ENCODE assay signal across 20 cellular contexts in the genomic region with DNA sequence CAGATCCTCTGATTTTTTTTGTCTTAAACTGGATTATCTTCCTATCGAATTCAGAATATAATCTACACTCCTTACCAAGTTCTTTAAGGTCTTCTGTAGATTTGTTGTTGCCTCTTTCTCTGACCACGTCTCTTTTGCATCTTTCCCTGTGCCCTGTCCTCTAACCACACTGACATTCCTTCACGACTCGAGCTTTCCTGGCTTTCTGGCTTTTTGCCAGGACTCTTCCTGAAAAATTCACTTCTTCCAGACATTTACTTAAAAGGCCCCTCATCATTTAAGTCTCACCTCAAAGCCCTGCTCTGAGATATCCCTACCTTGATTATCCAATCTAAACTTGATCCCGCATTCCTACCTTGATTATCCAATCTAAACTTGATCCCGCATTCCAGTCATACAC.
"Had no signal": no experiment of that assay in that cellular context is flagged by ENCODE, and none has a peak within 500 bp of the region (broad histone marks: within the 10 kb centered on the region; RNA-seq: fewer than 3 reads in every experiment).

No MANE protein-coding gene starts in this region.

- H3K4me3 ChIP-seq: heart left ventricle, lung, ovary, thoracic aorta had no signal

- H3K9me3 Mint-ChIP-seq: activated B cell treated with CpG ODN at 0.5 μM for 24 hours had no signal

- H3K4me1 Mint-ChIP-seq: activated B cell treated with CpG ODN at 0.5 μM for 24 hours; activated CD4-positive, alpha-beta T cell treated with anti-CD3 and anti-CD28 coated beads, Interleukin-2, amount 10 ng/mL, durations not matched to agents 7 days and 5 days had no signal

- H3K27ac Mint-ChIP-seq: activated B cell treated with CpG ODN at 0.5 μM for 24 hours; activated CD4-positive, alpha-beta T cell treated with anti-CD3 and anti-CD28 coated beads, Interleukin-2, amount 10 ng/mL, durations not matched to agents 7 days and 5 days; activated naive CD8-positive, alpha-beta T cell; activated T-cell treated with anti-CD3 and anti-CD28 coated beads, Interleukin-2, amount 50 U/mL, for 72 hours; naive thymus-derived CD4-positive, alpha-beta T cell had no signal

- FAIRE-seq: frontal cortex had no signal

- H3K27me3 ChIP-seq: brain microvascular endothelial cell, heart left ventricle, ovary had no signal

- H3K27me3 Mint-ChIP-seq: activated CD4-positive, alpha-beta T cell treated with anti-CD3 and anti-CD28 coated beads, Interleukin-2, amount 10 ng/mL, durations not matched to agents 7 days and 5 days; activated naive CD8-positive, alpha-beta T cell had no signal

- ATAC-seq: activated T-cell treated with anti-CD3 and anti-CD28 coated beads, Interleukin-2, amount 50 U/mL, for 72 hours; heart left ventricle; left colon; naive thymus-derived CD4-positive, alpha-beta T cell; sciatic nerve had no signal

- H3K4me3 Mint-ChIP-seq: activated B cell treated with CpG ODN at 0.5 μM for 24 hours; activated CD4-positive, alpha-beta T cell treated with anti-CD3 and anti-CD28 coated beads, Interleukin-2, amount 10 ng/mL, durations not matched to agents 7 days and 5 days; activated naive CD8-positive, alpha-beta T cell; activated T-cell treated with anti-CD3 and anti-CD28 coated beads, Interleukin-2, amount 50 U/mL, for 72 hours; naive thymus-derived CD4-positive, alpha-beta T cell had no signal

- H3K9me3 ChIP-seq: heart left ventricle, ovary, thoracic aorta had no signal

- H3K36me3 ChIP-seq: brain microvascular endothelial cell, heart left ventricle, ovary, thoracic aorta had no signal

- DNase-seq: activated B cell treated with CpG ODN at 0.5 μM for 24 hours; activated CD4-positive, alpha-beta T cell treated with anti-CD3 and anti-CD28 coated beads, Interleukin-2, amount 10 ng/mL, durations not matched to agents 7 days and 5 days; activated CD8-positive, alpha-beta memory T cell treated with anti-CD3 and anti-CD28 coated beads, Interleukin-2, amount 50 U/mL, for 48 hours; activated gamma-delta T cell treated with Interleukin-2 at 50 U/mL for 16 hours; activated T-cell treated with anti-CD3 and anti-CD28 coated beads, Interleukin-2, amount 50 U/mL, for 72 hours; amygdala; brain microvascular endothelial cell; cerebellar nuclear complex; effector memory CD4-positive, alpha-beta T cell; heart left ventricle; left colon; naive thymus-derived CD4-positive, alpha-beta T cell; ovary; stimulated activated CD4-positive, alpha-beta T cell treated with anti-CD3 and anti-CD28 coated beads, Interleukin-1b, Interleukin-23, amount 100 ng/mL, for 48 hours; T-helper 2 cell had no signal
